Comparison of ENCODE assay signal across 1 cellular context in the genomic region with DNA sequence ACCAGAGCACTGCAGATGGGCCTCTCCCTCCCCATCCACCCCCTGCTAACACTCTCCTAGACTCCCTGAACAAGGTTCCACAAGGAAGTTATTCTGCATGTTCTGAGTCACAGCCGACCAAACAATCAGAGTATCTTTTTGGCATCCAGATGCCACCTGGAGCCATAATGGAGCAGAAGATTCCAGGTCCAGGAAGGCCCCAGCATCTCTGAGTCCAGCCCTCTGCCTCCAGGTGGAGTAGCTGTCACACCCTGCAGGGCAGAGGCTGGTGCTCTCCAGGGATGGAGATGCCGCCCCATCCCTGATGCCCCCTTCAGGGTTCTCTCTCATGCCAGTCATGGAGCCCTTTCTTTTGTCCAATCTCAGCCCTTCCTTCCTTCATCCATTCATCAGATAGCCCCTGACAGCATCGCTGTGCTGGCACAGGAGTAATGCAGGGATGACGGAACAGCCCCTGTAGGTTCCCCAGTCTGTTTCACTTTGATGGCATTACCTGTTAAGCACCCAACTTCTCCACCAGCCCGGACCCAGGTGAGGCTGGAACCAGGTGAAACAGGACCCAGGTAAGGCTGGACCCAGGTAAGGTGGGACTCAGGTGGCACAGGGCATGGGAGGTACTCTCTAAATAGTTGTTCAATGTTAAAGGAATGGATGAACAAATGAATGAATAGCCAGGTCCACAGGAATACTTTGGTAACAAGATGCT.
TF ChIP-seq lines count a peak whose summit lies in the region.

No MANE protein-coding gene starts in this region.

TF ChIP-seq in endothelial cell of umbilical vein, 7 proteins besides CTCF, POLR2A, EP300 and RAD21 (continued from another document):
- no peak for TF ChIP-seq EZH2 (IDR thresholded peaks at IDR 0.05; ENCODE audit: borderline replicate concordance, low read depth, low read length, severe bottlenecking)
- no peak for TF ChIP-seq GATA2 (IDR thresholded peaks at IDR 0.05; ENCODE audit: insufficient read depth, insufficient read length, low read depth, low read length)
- TF ChIP-seq, protein P1, sequence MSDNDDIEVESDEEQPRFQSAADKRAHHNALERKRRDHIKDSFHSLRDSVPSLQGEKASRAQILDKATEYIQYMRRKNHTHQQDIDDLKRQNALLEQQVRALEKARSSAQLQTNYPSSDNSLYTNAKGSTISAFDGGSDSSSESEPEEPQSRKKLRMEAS (IDR thresholded peaks at IDR 0.05; ENCODE audit: insufficient read depth, insufficient read length): no peak
- no peak for TF ChIP-seq POLR2AphosphoS5 (IDR thresholded peaks at IDR 0.05; ENCODE audit: insufficient read depth, low read depth, low read length)
